In the genomic region with DNA sequence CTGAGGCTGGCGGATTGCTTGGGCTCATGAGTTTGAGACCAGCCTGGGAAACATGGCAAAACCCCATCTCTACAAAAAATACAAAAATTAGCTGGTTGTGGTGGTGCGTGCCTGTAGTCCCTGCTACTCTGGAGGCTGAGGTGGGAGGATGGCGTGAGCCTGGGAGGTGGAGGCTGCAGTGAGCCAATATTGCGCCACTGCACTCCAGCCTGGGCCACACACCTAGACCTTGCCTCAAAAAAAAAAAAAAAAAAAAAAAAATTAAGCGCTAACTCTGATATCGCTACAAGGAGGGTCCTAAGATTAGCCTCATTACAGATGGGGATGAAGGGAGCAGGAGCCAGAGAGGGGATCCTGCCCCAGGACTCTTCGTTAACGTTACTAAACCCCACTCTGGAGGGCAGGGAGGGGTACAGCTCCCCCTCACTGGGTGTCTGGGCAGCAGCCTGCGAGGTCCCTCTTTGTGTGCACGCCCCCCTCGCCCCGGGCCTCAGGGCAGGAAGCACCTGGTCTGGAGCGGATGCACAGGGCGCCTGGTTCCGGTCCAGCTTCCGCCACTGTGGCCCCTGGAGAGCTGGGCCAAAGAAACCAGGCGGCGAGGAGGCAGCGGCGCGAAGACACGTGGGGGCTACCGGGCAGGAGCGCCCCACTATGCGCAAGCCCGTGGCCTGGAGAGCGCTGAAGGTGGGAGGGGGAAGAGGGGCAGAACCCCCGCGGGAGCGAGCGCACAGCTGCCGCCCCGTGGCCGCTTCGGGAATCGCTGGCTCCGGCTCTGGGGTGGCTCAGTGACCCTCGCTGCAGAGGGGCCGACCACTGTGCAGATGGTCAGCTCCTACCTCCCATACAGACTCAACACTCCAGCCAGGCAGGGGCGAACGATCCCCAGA, we compare ENCODE assay signal across 1 cellular context.
TF ChIP-seq lines count a peak whose summit lies in the region.

No MANE protein-coding gene starts in this region.

TF ChIP-seq in K562, 482 proteins besides CTCF, POLR2A, EP300 and RAD21 (continued from another document and continues in another):
- TF ChIP-seq, protein P1, sequence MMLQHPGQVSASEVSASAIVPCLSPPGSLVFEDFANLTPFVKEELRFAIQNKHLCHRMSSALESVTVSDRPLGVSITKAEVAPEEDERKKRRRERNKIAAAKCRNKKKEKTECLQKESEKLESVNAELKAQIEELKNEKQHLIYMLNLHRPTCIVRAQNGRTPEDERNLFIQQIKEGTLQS (IDR thresholded peaks at IDR 0.05), result no peak
- TF ChIP-seq, protein P1 (CRISPR knock-in tag; conservative IDR thresholded peaks at IDR 0.05), result no peak
- TF ChIP-seq LEF1 (IDR thresholded peaks at IDR 0.05), result no peak
- TF ChIP-seq, protein P2, sequence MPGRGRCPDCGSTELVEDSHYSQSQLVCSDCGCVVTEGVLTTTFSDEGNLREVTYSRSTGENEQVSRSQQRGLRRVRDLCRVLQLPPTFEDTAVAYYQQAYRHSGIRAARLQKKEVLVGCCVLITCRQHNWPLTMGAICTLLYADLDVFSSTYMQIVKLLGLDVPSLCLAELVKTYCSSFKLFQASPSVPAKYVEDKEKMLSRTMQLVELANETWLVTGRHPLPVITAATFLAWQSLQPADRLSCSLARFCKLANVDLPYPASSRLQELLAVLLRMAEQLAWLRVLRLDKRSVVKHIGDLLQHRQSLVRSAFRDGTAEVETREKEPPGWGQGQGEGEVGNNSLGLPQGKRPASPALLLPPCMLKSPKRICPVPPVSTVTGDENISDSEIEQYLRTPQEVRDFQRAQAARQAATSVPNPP (IDR thresholded peaks at IDR 0.05; ENCODE audit: borderline replicate concordance, insufficient read depth, insufficient read length), result no peak
- TF ChIP-seq, protein P3, sequence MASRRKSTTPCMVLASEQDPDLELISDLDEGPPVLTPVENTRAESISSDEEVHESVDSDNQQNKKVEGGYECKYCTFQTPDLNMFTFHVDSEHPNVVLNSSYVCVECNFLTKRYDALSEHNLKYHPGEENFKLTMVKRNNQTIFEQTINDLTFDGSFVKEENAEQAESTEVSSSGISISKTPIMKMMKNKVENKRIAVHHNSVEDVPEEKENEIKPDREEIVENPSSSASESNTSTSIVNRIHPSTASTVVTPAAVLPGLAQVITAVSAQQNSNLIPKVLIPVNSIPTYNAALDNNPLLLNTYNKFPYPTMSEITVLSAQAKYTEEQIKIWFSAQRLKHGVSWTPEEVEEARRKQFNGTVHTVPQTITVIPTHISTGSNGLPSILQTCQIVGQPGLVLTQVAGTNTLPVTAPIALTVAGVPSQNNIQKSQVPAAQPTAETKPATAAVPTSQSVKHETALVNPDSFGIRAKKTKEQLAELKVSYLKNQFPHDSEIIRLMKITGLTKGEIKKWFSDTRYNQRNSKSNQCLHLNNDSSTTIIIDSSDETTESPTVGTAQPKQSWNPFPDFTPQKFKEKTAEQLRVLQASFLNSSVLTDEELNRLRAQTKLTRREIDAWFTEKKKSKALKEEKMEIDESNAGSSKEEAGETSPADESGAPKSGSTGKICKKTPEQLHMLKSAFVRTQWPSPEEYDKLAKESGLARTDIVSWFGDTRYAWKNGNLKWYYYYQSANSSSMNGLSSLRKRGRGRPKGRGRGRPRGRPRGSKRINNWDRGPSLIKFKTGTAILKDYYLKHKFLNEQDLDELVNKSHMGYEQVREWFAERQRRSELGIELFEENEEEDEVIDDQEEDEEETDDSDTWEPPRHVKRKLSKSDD (conservative IDR thresholded peaks at IDR 0.05; ENCODE audit: low read length), result no peak
- TF ChIP-seq MBD2 (IDR thresholded peaks at IDR 0.05; ENCODE audit: borderline replicate concordance, low read depth), result no peak
- no peak for TF ChIP-seq HNRNPLL (IDR thresholded peaks at IDR 0.05; ENCODE audit: low read depth, low read length, poor library complexity, severe bottlenecking)
- no peak for TF ChIP-seq ZBTB49 (CRISPR knock-in tag; IDR thresholded peaks at IDR 0.05; ENCODE audit: borderline replicate concordance)
- TF ChIP-seq ZNF408 (CRISPR knock-in tag; IDR thresholded peaks at IDR 0.05; ENCODE audit: low read depth), result no peak
- no peak for TF ChIP-seq HMGN3 (IDR thresholded peaks at IDR 0.05; ENCODE audit: borderline replicate concordance, extremely low read depth, insufficient read length, low read depth, low read length)
- TF ChIP-seq SNRNP70 (optimal IDR thresholded peaks at IDR 0.05; ENCODE audit: low read depth, low read length), result no peak
- peak; percentile 54 for TF ChIP-seq NUFIP1 (IDR thresholded peaks at IDR 0.05; ENCODE audit: partially characterized antibody)
- no peak for TF ChIP-seq POLR2H (tag; IDR thresholded peaks at IDR 0.05; ENCODE audit: low read depth)
- TF ChIP-seq RFX7 (CRISPR knock-in tag; IDR thresholded peaks at IDR 0.05), result no peak
- no peak for TF ChIP-seq THRB (CRISPR knock-in tag; conservative IDR thresholded peaks at IDR 0.05)
- TF ChIP-seq, protein P4, sequence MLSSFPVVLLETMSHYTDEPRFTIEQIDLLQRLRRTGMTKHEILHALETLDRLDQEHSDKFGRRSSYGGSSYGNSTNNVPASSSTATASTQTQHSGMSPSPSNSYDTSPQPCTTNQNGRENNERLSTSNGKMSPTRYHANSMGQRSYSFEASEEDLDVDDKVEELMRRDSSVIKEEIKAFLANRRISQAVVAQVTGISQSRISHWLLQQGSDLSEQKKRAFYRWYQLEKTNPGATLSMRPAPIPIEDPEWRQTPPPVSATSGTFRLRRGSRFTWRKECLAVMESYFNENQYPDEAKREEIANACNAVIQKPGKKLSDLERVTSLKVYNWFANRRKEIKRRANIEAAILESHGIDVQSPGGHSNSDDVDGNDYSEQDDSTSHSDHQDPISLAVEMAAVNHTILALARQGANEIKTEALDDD (IDR thresholded peaks at IDR 0.05), result no peak
- TF ChIP-seq E2F6 (IDR thresholded peaks at IDR 0.05; ENCODE audit: borderline replicate concordance in 1 of 2, extremely low read depth in 1 of 2, insufficient read depth in 1 of 2, insufficient read length in 1 of 2, low read depth in 1 of 2, low read length in 1 of 2, poor library complexity in 1 of 2, severe bottlenecking in 1 of 2), result peak; percentile 48 to 58
- no peak for TF ChIP-seq PPARD (CRISPR knock-in tag; IDR thresholded peaks at IDR 0.05)
- TF ChIP-seq KLF6 (CRISPR knock-in tag; IDR thresholded peaks at IDR 0.05; ENCODE audit: borderline replicate concordance), result no peak
- TF ChIP-seq ZNF324 (CRISPR knock-in tag; IDR thresholded peaks at IDR 0.05), result peak; percentile 47; the same call in 1 of the 2 replicates
- TF ChIP-seq, protein P5, sequence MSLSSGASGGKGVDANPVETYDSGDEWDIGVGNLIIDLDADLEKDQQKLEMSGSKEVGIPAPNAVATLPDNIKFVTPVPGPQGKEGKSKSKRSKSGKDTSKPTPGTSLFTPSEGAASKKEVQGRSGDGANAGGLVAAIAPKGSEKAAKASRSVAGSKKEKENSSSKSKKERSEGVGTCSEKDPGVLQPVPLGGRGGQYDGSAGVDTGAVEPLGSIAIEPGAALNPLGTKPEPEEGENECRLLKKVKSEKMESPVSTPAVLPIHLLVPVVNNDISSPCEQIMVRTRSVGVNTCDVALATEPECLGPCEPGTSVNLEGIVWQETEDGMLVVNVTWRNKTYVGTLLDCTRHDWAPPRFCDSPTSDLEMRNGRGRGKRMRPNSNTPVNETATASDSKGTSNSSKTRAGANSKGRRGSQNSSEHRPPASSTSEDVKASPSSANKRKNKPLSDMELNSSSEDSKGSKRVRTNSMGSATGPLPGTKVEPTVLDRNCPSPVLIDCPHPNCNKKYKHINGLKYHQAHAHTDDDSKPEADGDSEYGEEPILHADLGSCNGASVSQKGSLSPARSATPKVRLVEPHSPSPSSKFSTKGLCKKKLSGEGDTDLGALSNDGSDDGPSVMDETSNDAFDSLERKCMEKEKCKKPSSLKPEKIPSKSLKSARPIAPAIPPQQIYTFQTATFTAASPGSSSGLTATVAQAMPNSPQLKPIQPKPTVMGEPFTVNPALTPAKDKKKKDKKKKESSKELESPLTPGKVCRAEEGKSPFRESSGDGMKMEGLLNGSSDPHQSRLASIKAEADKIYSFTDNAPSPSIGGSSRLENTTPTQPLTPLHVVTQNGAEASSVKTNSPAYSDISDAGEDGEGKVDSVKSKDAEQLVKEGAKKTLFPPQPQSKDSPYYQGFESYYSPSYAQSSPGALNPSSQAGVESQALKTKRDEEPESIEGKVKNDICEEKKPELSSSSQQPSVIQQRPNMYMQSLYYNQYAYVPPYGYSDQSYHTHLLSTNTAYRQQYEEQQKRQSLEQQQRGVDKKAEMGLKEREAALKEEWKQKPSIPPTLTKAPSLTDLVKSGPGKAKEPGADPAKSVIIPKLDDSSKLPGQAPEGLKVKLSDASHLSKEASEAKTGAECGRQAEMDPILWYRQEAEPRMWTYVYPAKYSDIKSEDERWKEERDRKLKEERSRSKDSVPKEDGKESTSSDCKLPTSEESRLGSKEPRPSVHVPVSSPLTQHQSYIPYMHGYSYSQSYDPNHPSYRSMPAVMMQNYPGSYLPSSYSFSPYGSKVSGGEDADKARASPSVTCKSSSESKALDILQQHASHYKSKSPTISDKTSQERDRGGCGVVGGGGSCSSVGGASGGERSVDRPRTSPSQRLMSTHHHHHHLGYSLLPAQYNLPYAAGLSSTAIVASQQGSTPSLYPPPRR (CRISPR knock-in tag; IDR thresholded peaks at IDR 0.05; ENCODE audit: borderline replicate concordance), result 0 out of 2 replicates have a peak, but pooled peaks have one; percentile 29
- TF ChIP-seq, protein P6, sequence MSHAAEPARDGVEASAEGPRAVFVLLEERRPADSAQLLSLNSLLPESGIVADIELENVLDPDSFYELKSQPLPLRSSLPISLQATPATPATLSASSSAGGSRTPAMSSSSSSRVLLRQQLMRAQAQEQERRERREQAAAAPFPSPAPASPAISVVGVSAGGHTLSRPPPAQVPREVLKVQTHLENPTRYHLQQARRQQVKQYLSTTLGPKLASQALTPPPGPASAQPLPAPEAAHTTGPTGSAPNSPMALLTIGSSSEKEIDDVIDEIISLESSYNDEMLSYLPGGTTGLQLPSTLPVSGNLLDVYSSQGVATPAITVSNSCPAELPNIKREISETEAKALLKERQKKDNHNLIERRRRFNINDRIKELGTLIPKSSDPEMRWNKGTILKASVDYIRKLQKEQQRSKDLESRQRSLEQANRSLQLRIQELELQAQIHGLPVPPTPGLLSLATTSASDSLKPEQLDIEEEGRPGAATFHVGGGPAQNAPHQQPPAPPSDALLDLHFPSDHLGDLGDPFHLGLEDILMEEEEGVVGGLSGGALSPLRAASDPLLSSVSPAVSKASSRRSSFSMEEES (CRISPR knock-in tag; IDR thresholded peaks at IDR 0.05), result no peak
- TF ChIP-seq ZNF232 (CRISPR knock-in tag; IDR thresholded peaks at IDR 0.05), result no peak
